Comparison of ENCODE assay signal across 2 cellular contexts in the genomic region with DNA sequence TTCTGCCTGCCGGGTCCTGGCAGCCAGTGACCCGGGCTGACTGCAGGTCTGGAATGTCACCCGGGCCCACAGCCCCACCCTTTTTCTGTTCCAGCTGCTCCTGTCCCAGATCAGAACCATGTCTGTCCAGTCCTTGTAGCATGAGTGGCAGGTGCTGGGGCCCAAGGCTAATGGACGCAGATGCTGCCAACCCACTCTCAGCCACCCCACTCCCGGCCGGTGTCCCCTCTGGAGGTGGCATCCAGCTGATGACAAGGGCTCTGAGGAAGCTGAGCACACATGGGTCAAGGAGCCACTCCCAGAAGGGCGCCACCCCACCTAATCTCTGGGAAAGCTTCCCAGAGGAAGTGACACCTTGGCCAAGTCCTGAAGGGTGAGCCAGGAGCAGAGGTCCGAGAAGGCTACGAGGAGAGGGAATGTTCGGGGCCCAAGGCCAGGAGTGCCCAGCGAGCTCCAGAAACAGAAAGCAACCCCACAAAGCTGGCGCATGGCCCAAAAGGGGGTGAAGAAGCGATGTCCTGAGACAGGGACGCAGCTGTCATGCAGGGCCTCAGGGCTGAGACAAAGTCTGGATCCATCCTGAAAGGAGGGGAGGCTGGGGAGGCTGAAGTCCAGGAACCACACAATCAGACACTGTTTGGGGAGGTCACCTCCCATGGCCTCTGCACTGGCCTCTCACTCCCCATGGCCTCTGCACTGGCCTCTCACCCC.
TF ChIP-seq lines count a peak whose summit lies in the region.

No MANE protein-coding gene starts in this region.

TF ChIP-seq in SK-N-SH, 30 proteins besides CTCF, POLR2A, EP300 and RAD21 (continued from another document):
- TF ChIP-seq, protein P1, sequence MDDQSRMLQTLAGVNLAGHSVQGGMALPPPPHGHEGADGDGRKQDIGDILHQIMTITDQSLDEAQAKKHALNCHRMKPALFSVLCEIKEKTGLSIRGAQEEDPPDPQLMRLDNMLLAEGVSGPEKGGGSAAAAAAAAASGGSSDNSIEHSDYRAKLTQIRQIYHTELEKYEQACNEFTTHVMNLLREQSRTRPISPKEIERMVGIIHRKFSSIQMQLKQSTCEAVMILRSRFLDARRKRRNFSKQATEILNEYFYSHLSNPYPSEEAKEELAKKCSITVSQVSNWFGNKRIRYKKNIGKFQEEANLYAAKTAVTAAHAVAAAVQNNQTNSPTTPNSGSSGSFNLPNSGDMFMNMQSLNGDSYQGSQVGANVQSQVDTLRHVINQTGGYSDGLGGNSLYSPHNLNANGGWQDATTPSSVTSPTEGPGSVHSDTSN (IDR thresholded peaks at IDR 0.05) = no peak
- TF ChIP-seq, protein P2, sequence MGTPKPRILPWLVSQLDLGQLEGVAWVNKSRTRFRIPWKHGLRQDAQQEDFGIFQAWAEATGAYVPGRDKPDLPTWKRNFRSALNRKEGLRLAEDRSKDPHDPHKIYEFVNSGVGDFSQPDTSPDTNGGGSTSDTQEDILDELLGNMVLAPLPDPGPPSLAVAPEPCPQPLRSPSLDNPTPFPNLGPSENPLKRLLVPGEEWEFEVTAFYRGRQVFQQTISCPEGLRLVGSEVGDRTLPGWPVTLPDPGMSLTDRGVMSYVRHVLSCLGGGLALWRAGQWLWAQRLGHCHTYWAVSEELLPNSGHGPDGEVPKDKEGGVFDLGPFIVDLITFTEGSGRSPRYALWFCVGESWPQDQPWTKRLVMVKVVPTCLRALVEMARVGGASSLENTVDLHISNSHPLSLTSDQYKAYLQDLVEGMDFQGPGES (IDR thresholded peaks at IDR 0.05; ENCODE audit: low read depth, low read length) = no peak
- 0 out of 2 replicates have a peak, but pooled peaks have one; percentile 18 for TF ChIP-seq MXI1 (IDR thresholded peaks at IDR 0.05; ENCODE audit: low read depth, low read length)

TF ChIP-seq in SK-N-SH treated with all-trans-retinoic acid at 6 μM for 48 hours, 23 proteins besides CTCF, POLR2A, EP300 and RAD21 (continued from another document):
- TF ChIP-seq, protein P3, sequence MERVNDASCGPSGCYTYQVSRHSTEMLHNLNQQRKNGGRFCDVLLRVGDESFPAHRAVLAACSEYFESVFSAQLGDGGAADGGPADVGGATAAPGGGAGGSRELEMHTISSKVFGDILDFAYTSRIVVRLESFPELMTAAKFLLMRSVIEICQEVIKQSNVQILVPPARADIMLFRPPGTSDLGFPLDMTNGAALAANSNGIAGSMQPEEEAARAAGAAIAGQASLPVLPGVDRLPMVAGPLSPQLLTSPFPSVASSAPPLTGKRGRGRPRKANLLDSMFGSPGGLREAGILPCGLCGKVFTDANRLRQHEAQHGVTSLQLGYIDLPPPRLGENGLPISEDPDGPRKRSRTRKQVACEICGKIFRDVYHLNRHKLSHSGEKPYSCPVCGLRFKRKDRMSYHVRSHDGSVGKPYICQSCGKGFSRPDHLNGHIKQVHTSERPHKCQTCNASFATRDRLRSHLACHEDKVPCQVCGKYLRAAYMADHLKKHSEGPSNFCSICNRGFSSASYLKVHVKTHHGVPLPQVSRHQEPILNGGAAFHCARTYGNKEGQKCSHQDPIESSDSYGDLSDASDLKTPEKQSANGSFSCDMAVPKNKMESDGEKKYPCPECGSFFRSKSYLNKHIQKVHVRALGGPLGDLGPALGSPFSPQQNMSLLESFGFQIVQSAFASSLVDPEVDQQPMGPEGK (CRISPR knock-in tag; IDR thresholded peaks at IDR 0.05; ENCODE audit: borderline replicate concordance) = no peak
- no peak for TF ChIP-seq ARNTL (CRISPR knock-in tag; IDR thresholded peaks at IDR 0.05; ENCODE audit: borderline replicate concordance, low read depth)
- TF ChIP-seq ZNF70 (CRISPR knock-in tag; IDR thresholded peaks at IDR 0.05) = no peak
- no peak for TF ChIP-seq TOX (CRISPR knock-in tag; IDR thresholded peaks at IDR 0.05; ENCODE audit: borderline replicate concordance)
- TF ChIP-seq, protein P4, sequence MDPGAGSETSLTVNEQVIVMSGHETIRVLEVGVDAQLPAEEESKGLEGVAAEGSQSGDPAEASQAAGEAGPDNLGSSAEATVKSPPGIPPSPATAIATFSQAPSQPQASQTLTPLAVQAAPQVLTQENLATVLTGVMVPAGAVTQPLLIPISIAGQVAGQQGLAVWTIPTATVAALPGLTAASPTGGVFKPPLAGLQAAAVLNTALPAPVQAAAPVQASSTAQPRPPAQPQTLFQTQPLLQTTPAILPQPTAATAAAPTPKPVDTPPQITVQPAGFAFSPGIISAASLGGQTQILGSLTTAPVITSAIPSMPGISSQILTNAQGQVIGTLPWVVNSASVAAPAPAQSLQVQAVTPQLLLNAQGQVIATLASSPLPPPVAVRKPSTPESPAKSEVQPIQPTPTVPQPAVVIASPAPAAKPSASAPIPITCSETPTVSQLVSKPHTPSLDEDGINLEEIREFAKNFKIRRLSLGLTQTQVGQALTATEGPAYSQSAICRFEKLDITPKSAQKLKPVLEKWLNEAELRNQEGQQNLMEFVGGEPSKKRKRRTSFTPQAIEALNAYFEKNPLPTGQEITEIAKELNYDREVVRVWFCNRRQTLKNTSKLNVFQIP (CRISPR knock-in tag; IDR thresholded peaks at IDR 0.05; ENCODE audit: borderline replicate concordance, low read depth) = no peak
- no peak for TF ChIP-seq CSDC2 (CRISPR knock-in tag; IDR thresholded peaks at IDR 0.05)
- no peak for TF ChIP-seq ZFP30 (CRISPR knock-in tag; IDR thresholded peaks at IDR 0.05)
- no peak for TF ChIP-seq ZNF8 (CRISPR knock-in tag; IDR thresholded peaks at IDR 0.05)
- TF ChIP-seq RARB (CRISPR knock-in tag; IDR thresholded peaks at IDR 0.05) = no peak
- TF ChIP-seq GLIS3 (CRISPR knock-in tag; IDR thresholded peaks at IDR 0.05) = no peak
